ENCODE assay signal across 40 cellular contexts in genomic region chr3:171763392-171763791, GRCh38.
"Had no signal": no experiment of that assay in that cellular context is flagged by ENCODE, and none has a peak within 500 bp of the region (broad histone marks: within the 10 kb centered on the region; RNA-seq: fewer than 3 reads in every experiment).

No MANE protein-coding gene starts in this region.

- H3K9me3 ChIP-seq: adrenal gland, ascending aorta, body of pancreas, breast epithelium had no signal

- H3K27me3 ChIP-seq: adrenal gland, ascending aorta, body of pancreas, brain microvascular endothelial cell, breast epithelium, cardiac muscle cell had no signal

- H3K27ac ChIP-seq: adrenal gland, body of pancreas, brain microvascular endothelial cell, breast epithelium, cardiac muscle cell had no signal

- H3K4me1 Mint-ChIP-seq: activated naive CD4-positive, alpha-beta T cell treated with anti-CD3 and anti-CD28 coated beads, Interleukin-2, amount 10 ng/mL, durations not matched to agents 7 days and 5 days; activated naive CD4-positive, alpha-beta T cell treated with anti-CD3 and anti-CD28 coated beads, Interleukin-2, amount 50 U/mL, for 24 hours; activated naive CD8-positive, alpha-beta T cell treated with anti-CD3 and anti-CD28 coated beads for 36 hours; activated naive CD8-positive, alpha-beta T cell treated with anti-CD3 and anti-CD28 coated beads, Interleukin-2, amount 10 ng/mL, durations not matched to agents 7 days and 5 days; activated naive CD8-positive, alpha-beta T cell treated with anti-CD3 and anti-CD28 coated beads, Interleukin-2, amount 50 U/mL, for 24 hours; activated T-helper 17 cell treated with anti-CD3 and anti-CD28 coated beads, Interleukin-2, amount 50 U/mL, for 72 hours; central memory CD8-positive, alpha-beta T cell had no signal

- ATAC-seq: activated naive CD4-positive, alpha-beta T cell treated with anti-CD3 and anti-CD28 coated beads, Interleukin-2, amount 50 U/mL, for 72 hours; activated naive CD8-positive, alpha-beta T cell treated with anti-CD3 and anti-CD28 coated beads, Interleukin-2, amount 50 U/mL, for 24 hours; activated T-cell treated with anti-CD3 and anti-CD28 coated beads, Interleukin-2, amount 50 U/mL, for 4 hours; activated T-helper 17 cell treated with anti-CD3 and anti-CD28 coated beads, Interleukin-2, amount 50 U/mL, for 72 hours; body of pancreas had no signal

- DNase-seq: activated effector memory CD4-positive, alpha-beta T cell treated with anti-CD3 and anti-CD28 coated beads, Interleukin-2, amount 50 U/mL, for 16 hours; activated effector memory CD4-positive, alpha-beta T cell treated with Interleukin-2 at 50 U/mL for 16 hours; activated gamma-delta T cell; activated gamma-delta T cell treated with Interleukin-2 at 50 U/mL for 16 hours; activated naive CD4-positive, alpha-beta T cell; activated naive CD4-positive, alpha-beta T cell treated with anti-CD3 and anti-CD28 coated beads for 36 hours; activated naive CD4-positive, alpha-beta T cell treated with anti-CD3 and anti-CD28 coated beads, Interleukin-2, amount 10 ng/mL, durations not matched to agents 7 days and 5 days; activated naive CD4-positive, alpha-beta T cell treated with anti-CD3 and anti-CD28 coated beads, Interleukin-2, amount 50 U/mL, for 16 hours; activated naive CD4-positive, alpha-beta T cell treated with Interleukin-2 at 50 U/mL for 16 hours; activated naive CD8-positive, alpha-beta T cell treated with anti-CD3 and anti-CD28 coated beads for 36 hours; activated naive CD8-positive, alpha-beta T cell treated with anti-CD3 and anti-CD28 coated beads, Interleukin-2, amount 10 ng/mL, durations not matched to agents 7 days and 5 days; activated naive CD8-positive, alpha-beta T cell treated with anti-CD3 and anti-CD28 coated beads, Interleukin-2, amount 50 U/mL, for 24 hours; activated T-cell treated with anti-CD3 and anti-CD28 coated beads, Interleukin-2, amount 50 U/mL, for 1 hour; activated T-cell treated with anti-CD3 and anti-CD28 coated beads, Interleukin-2, amount 50 U/mL, for 24 hours; activated T-cell treated with anti-CD3 and anti-CD28 coated beads, Interleukin-2, amount 50 U/mL, for 4 hours; activated T-cell treated with anti-CD3 and anti-CD28 coated beads, Interleukin-2, amount 50 U/mL, for 48 hours; activated T-cell treated with anti-CD3 and anti-CD28 coated beads, Interleukin-2, amount 50 U/mL, for 72 hours; adrenal gland; amniotic stem cell; amygdala; anterior cingulate cortex; aorta; body of pancreas; brain microvascular endothelial cell; caudate nucleus; central memory CD4-positive, alpha-beta T cell; cerebellar nuclear complex had no signal

- H3K36me3 Mint-ChIP-seq: activated naive CD4-positive, alpha-beta T cell treated with anti-CD3 and anti-CD28 coated beads, Interleukin-2, amount 10 ng/mL, durations not matched to agents 7 days and 5 days; activated naive CD4-positive, alpha-beta T cell treated with anti-CD3 and anti-CD28 coated beads, Interleukin-2, amount 50 U/mL, for 24 hours; activated naive CD4-positive, alpha-beta T cell treated with anti-CD3 and anti-CD28 coated beads, Interleukin-2, amount 50 U/mL, for 72 hours; activated naive CD8-positive, alpha-beta T cell; activated naive CD8-positive, alpha-beta T cell treated with anti-CD3 and anti-CD28 coated beads for 36 hours; activated naive CD8-positive, alpha-beta T cell treated with anti-CD3 and anti-CD28 coated beads, Interleukin-2, amount 10 ng/mL, durations not matched to agents 7 days and 5 days; brain had no signal

- H3K27me3 Mint-ChIP-seq: activated T-helper 17 cell treated with anti-CD3 and anti-CD28 coated beads, Interleukin-2, amount 50 U/mL, for 72 hours had no signal

- H3K27ac Mint-ChIP-seq: activated naive CD4-positive, alpha-beta T cell treated with anti-CD3 and anti-CD28 coated beads for 36 hours; activated naive CD4-positive, alpha-beta T cell treated with anti-CD3 and anti-CD28 coated beads, Interleukin-2, amount 10 ng/mL, durations not matched to agents 7 days and 5 days; activated naive CD4-positive, alpha-beta T cell treated with anti-CD3 and anti-CD28 coated beads, Interleukin-2, amount 50 U/mL, for 24 hours; activated naive CD4-positive, alpha-beta T cell treated with anti-CD3 and anti-CD28 coated beads, Interleukin-2, amount 50 U/mL, for 72 hours; activated naive CD8-positive, alpha-beta T cell; activated naive CD8-positive, alpha-beta T cell treated with anti-CD3 and anti-CD28 coated beads for 36 hours; activated naive CD8-positive, alpha-beta T cell treated with anti-CD3 and anti-CD28 coated beads, Interleukin-2, amount 10 ng/mL, durations not matched to agents 7 days and 5 days; activated naive CD8-positive, alpha-beta T cell treated with anti-CD3 and anti-CD28 coated beads, Interleukin-2, amount 50 U/mL, for 24 hours; activated T-cell treated with anti-CD3 and anti-CD28 coated beads, Interleukin-2, amount 50 U/mL, for 24 hours; activated T-cell treated with anti-CD3 and anti-CD28 coated beads, Interleukin-2, amount 50 U/mL, for 72 hours; activated T-helper 1 cell treated with anti-CD3 and anti-CD28 coated beads, Interleukin-12 subunit alpha, Interleukin-12 subunit beta, Interleukin-2, Interleukin-4 antibody, amounts not matched to agents 30 ng/mL and 10 ng/mL and 1 ng/mL, durations not matched to agents 14 hours and 24 hours and 36 hours; activated T-helper 17 cell treated with anti-CD3 and anti-CD28 coated beads, Interleukin-2, amount 50 U/mL, for 72 hours; activated T-helper 2 cell treated with anti-CD3 and anti-CD28 coated beads, Interferon-gamma antibody, Interleukin-2, Interleukin-4, amounts not matched to agents 10 μg/mL and 5 μg/mL and 100 μg/mL, durations not matched to agents 14 hours and 24 hours and 36 hours; brain had no signal

- FAIRE-seq: astrocyte, bronchial epithelial cell had no signal

- H3K9me3 Mint-ChIP-seq: activated naive CD4-positive, alpha-beta T cell treated with anti-CD3 and anti-CD28 coated beads for 36 hours; activated naive CD4-positive, alpha-beta T cell treated with anti-CD3 and anti-CD28 coated beads, Interleukin-2, amount 10 ng/mL, durations not matched to agents 7 days and 5 days; activated naive CD4-positive, alpha-beta T cell treated with anti-CD3 and anti-CD28 coated beads, Interleukin-2, amount 50 U/mL, for 24 hours; activated naive CD4-positive, alpha-beta T cell treated with anti-CD3 and anti-CD28 coated beads, Interleukin-2, amount 50 U/mL, for 72 hours; activated naive CD8-positive, alpha-beta T cell treated with anti-CD3 and anti-CD28 coated beads for 36 hours; activated naive CD8-positive, alpha-beta T cell treated with anti-CD3 and anti-CD28 coated beads, Interleukin-2, amount 10 ng/mL, durations not matched to agents 7 days and 5 days; activated naive CD8-positive, alpha-beta T cell treated with anti-CD3 and anti-CD28 coated beads, Interleukin-2, amount 50 U/mL, for 24 hours; activated T-cell treated with anti-CD3 and anti-CD28 coated beads, Interleukin-2, amount 50 U/mL, for 24 hours; activated T-cell treated with anti-CD3 and anti-CD28 coated beads, Interleukin-2, amount 50 U/mL, for 4 hours; activated T-cell treated with anti-CD3 and anti-CD28 coated beads, Interleukin-2, amount 50 U/mL, for 72 hours; activated T-helper 1 cell treated with anti-CD3 and anti-CD28 coated beads, Interleukin-12 subunit alpha, Interleukin-12 subunit beta, Interleukin-2, Interleukin-4 antibody, amounts not matched to agents 30 ng/mL and 10 ng/mL and 1 ng/mL, durations not matched to agents 14 hours and 24 hours and 36 hours; activated T-helper 17 cell treated with anti-CD3 and anti-CD28 coated beads, Interleukin-2, amount 50 U/mL, for 72 hours; activated T-helper 2 cell treated with anti-CD3 and anti-CD28 coated beads, Interferon-gamma antibody, Interleukin-2, Interleukin-4, amounts not matched to agents 10 μg/mL and 5 μg/mL and 100 μg/mL, durations not matched to agents 14 hours and 24 hours and 36 hours; central memory CD8-positive, alpha-beta T cell had no signal

- H3K4me3 Mint-ChIP-seq: activated naive CD4-positive, alpha-beta T cell treated with anti-CD3 and anti-CD28 coated beads for 36 hours; activated naive CD4-positive, alpha-beta T cell treated with anti-CD3 and anti-CD28 coated beads, Interleukin-2, amount 10 ng/mL, durations not matched to agents 7 days and 5 days; activated naive CD4-positive, alpha-beta T cell treated with anti-CD3 and anti-CD28 coated beads, Interleukin-2, amount 50 U/mL, for 24 hours; activated naive CD8-positive, alpha-beta T cell; activated naive CD8-positive, alpha-beta T cell treated with anti-CD3 and anti-CD28 coated beads for 36 hours; activated naive CD8-positive, alpha-beta T cell treated with anti-CD3 and anti-CD28 coated beads, Interleukin-2, amount 10 ng/mL, durations not matched to agents 7 days and 5 days; activated naive CD8-positive, alpha-beta T cell treated with anti-CD3 and anti-CD28 coated beads, Interleukin-2, amount 50 U/mL, for 24 hours; activated T-cell treated with anti-CD3 and anti-CD28 coated beads, Interleukin-2, amount 50 U/mL, for 24 hours; activated T-cell treated with anti-CD3 and anti-CD28 coated beads, Interleukin-2, amount 50 U/mL, for 4 hours; activated T-cell treated with anti-CD3 and anti-CD28 coated beads, Interleukin-2, amount 50 U/mL, for 72 hours; activated T-helper 1 cell treated with anti-CD3 and anti-CD28 coated beads, Interleukin-12 subunit alpha, Interleukin-12 subunit beta, Interleukin-2, Interleukin-4 antibody, amounts not matched to agents 30 ng/mL and 10 ng/mL and 1 ng/mL, durations not matched to agents 14 hours and 24 hours and 36 hours; activated T-helper 17 cell treated with anti-CD3 and anti-CD28 coated beads, Interleukin-2, amount 50 U/mL, for 72 hours; brain; central memory CD8-positive, alpha-beta T cell had no signal

- H3K36me3 ChIP-seq: adrenal gland, ascending aorta, brain microvascular endothelial cell, breast epithelium, cardiac muscle cell had no signal

- H3K4me1 ChIP-seq: breast epithelium had no signal

- H3K4me3 ChIP-seq: adrenal gland, ascending aorta, body of pancreas, breast epithelium, cardiac muscle cell had no signal
